ENCODE assay signal across 20 cellular contexts in genomic region chr15:49646891-49647290, GRCh38.
"Had no signal": no experiment of that assay in that cellular context is flagged by ENCODE, and none has a peak within 500 bp of the region (broad histone marks: within the 10 kb centered on the region; RNA-seq: fewer than 3 reads in every experiment).

No MANE protein-coding gene starts in this region.

- H3K4me1 Mint-ChIP-seq: memory B cell; stimulated activated effector memory CD8-positive, alpha-beta T cell treated with anti-CD3 and anti-CD28 coated beads, Interleukin-12 subunit alpha, Interleukin-12 subunit beta, amount 100 ng/mL, for 72 hours had no signal

- H3K4me3 Mint-ChIP-seq: effector memory CD8-positive, alpha-beta T cell; memory B cell; natural killer cell treated with Interleukin-12 subunit alpha and Interleukin-12 subunit beta and Interleukin-15 and Interleukin-18, amount 100 ng/mL, for 72 hours; stimulated activated effector memory CD8-positive, alpha-beta T cell treated with anti-CD3 and anti-CD28 coated beads, Interleukin-12 subunit alpha, Interleukin-12 subunit beta, amount 100 ng/mL, for 72 hours had no signal

- H3K4me3 ChIP-seq: esophagus muscularis mucosa, gastrocnemius medialis, heart right ventricle, left ventricle myocardium inferior, lower lobe of right lung, psoas muscle, right lobe of liver, transverse colon had no signal

- H3K36me3 Mint-ChIP-seq: stimulated activated effector memory CD8-positive, alpha-beta T cell treated with anti-CD3 and anti-CD28 coated beads, Interleukin-12 subunit alpha, Interleukin-12 subunit beta, amount 100 ng/mL, for 72 hours had no signal

- H3K27ac Mint-ChIP-seq: effector memory CD8-positive, alpha-beta T cell; memory B cell; natural killer cell treated with Interleukin-12 subunit alpha and Interleukin-12 subunit beta and Interleukin-15 and Interleukin-18, amount 100 ng/mL, for 72 hours; stimulated activated effector memory CD8-positive, alpha-beta T cell treated with anti-CD3 and anti-CD28 coated beads, Interleukin-12 subunit alpha, Interleukin-12 subunit beta, amount 100 ng/mL, for 72 hours had no signal

- H3K36me3 ChIP-seq: esophagus muscularis mucosa, right lobe of liver, transverse colon had no signal

- H3K27me3 Mint-ChIP-seq: effector memory CD8-positive, alpha-beta T cell; memory B cell; natural killer cell treated with Interleukin-12 subunit alpha and Interleukin-12 subunit beta and Interleukin-15 and Interleukin-18, amount 100 ng/mL, for 72 hours had no signal

- DNase-seq: effector memory CD8-positive, alpha-beta T cell; gastrocnemius medialis; heart right ventricle; hypothalamus; islet precursor cell; left ventricle myocardium inferior; lower lobe of right lung; midbrain; psoas muscle; retina; right lobe of liver; stimulated activated CD4-positive, alpha-beta T cell treated with anti-CD3 and anti-CD28 coated beads, Interleukin-4, amount 100 ng/mL, for 1 hour; stimulated activated CD8-positive, alpha-beta memory T cell treated with anti-CD3 and anti-CD28 coated beads, Interleukin-4, amount 100 ng/mL, for 48 hours; stimulated activated naive CD8-positive, alpha-beta T cell treated with anti-CD3 and anti-CD28 coated beads, Interleukin-15, Interleukin-2, amounts not matched to agents 100 U/mL and 50 U/mL, for 24 hours; transverse colon had no signal

- H3K9me3 Mint-ChIP-seq: effector memory CD8-positive, alpha-beta T cell; natural killer cell treated with Interleukin-12 subunit alpha and Interleukin-12 subunit beta and Interleukin-15 and Interleukin-18, amount 100 ng/mL, for 72 hours; stimulated activated effector memory CD8-positive, alpha-beta T cell treated with anti-CD3 and anti-CD28 coated beads, Interleukin-12 subunit alpha, Interleukin-12 subunit beta, amount 100 ng/mL, for 72 hours had no signal

- H3K27me3 ChIP-seq: esophagus muscularis mucosa, gastrocnemius medialis, heart right ventricle, right lobe of liver, transverse colon had no signal

- H3K4me1 ChIP-seq: transverse colon had no signal

- H3K27ac ChIP-seq: epithelial cell of prostate, gastrocnemius medialis, left ventricle myocardium inferior, lower lobe of right lung, psoas muscle, right lobe of liver had no signal

- ATAC-seq: effector memory CD8-positive, alpha-beta T cell; gastrocnemius medialis; heart right ventricle; lower lobe of right lung; natural killer cell treated with Interleukin-12 subunit alpha and Interleukin-12 subunit beta and Interleukin-15 and Interleukin-18, amount 100 ng/mL, for 72 hours; psoas muscle; right lobe of liver; stimulated activated effector memory CD8-positive, alpha-beta T cell treated with anti-CD3 and anti-CD28 coated beads, Interleukin-12 subunit alpha, Interleukin-12 subunit beta, amount 100 ng/mL, for 72 hours; stimulated activated naive CD8-positive, alpha-beta T cell treated with anti-CD3 and anti-CD28 coated beads, Interleukin-15, Interleukin-2, amounts not matched to agents 100 U/mL and 50 U/mL, for 24 hours had no signal

- H3K9me3 ChIP-seq: gastrocnemius medialis, lower lobe of right lung, psoas muscle, right lobe of liver had no signal
